Comparison of ENCODE assay signal across 23 cellular contexts in the genomic region with DNA sequence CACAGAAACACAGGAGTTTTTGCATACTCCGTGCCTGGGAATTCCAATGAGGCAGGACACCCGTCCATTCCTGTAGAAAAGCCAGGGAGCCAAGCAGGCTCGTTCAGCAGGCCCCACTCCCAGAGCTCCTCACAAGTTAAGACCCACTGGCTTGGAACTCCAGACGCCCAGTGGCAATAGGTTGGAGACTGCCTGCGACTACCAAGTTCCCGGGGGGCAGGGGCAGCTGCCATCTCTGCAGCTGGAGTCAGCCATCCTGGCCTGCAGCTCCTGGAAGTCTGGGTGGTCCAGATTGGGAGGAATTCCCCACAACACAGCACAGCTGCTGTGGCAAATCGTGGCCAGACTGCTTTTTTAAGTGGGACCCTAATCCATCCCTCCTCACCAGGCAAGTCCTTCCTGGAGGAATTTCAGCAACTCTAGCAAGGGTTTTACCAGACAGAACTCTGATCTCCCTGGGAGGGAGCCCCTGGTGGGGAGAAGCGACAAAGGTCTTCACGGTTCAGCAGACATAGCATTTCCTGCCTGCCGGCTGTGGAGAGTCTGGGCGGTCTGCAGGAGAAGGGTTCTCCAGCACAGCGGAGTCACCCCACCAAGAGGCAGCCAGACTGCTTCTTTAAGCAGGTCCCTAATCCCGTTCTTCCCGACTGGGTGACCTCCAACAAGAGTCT.
DNase-seq lines count a peak whose midpoint lies in the region; ATAC-seq, FAIRE-seq and TF ChIP-seq lines count a peak whose summit lies in the region.
"Had no signal": no experiment of that assay in that cellular context is flagged by ENCODE, and none has a peak within 500 bp of the region (broad histone marks: within the 10 kb centered on the region; RNA-seq: fewer than 3 reads in every experiment).

No MANE protein-coding gene starts in this region.

- ATAC-seq in GM12878: peak; percentile 45; the same call in 1 of the 3 replicates
- ATAC-seq in activated T-helper 17 cell treated with anti-CD3 and anti-CD28 coated beads, Interleukin-2, amount 50 U/mL, for 72 hours (replicated peaks): no peak
- ATAC-seq: activated CD8-positive, alpha-beta T cell treated with anti-CD3 and anti-CD28 coated beads for 36 hours; activated T-cell treated with anti-CD3 and anti-CD28 coated beads, Interleukin-2, amount 50 U/mL, for 72 hours; Right ventricle myocardium inferior had no signal

- DNase-seq in DMS 273 (lab: John Stamatoyannopoulos, UW; ENCODE audit: unreplicated experiment): peak; percentile 0
- DNase-seq in DMS 273 treated with DMSO at 0.1 percent for 48 hours (lab: John Stamatoyannopoulos, UW): no peak
- DNase-seq in GM12878 (ENCODE audit: low read depth, low spot score): no peak
- peak; percentile 39 for DNase-seq in left kidney (ENCODE audit: low read depth, low spot score)
- no peak for DNase-seq in tibial nerve (ENCODE audit: low spot score in 2 of 2)
- no peak for DNase-seq in foreskin fibroblast
- DNase-seq in midbrain (lab: John Stamatoyannopoulos, UW): no peak
- DNase-seq: 8988T; activated B cell treated with CpG ODN at 0.5 μM for 24 hours; activated CD8-positive, alpha-beta T cell treated with anti-CD3 and anti-CD28 coated beads for 36 hours; activated T-cell treated with anti-CD3 and anti-CD28 coated beads, Interleukin-2, amount 50 U/mL, for 72 hours; brain microvascular endothelial cell; IMR-90; MG63; naive B cell; NCI-H1930; NCI-H446 treated with DMSO at 0.1 percent for 48 hours; stimulated activated CD4-positive, alpha-beta T cell treated with anti-CD3 and anti-CD28 coated beads, Interleukin-4, amount 100 ng/mL, for 24 hours had no signal

- no TSS peak for BruUV-seq in GM12878 (replicated peaks; lab: Mats Ljungman, UMichigan)

- no peak overlapping the region for H3K4me2 ChIP-seq in GM12878 (ENCODE audit: control insufficient read depth, insufficient read depth)

- no peak overlapping the region for H3K4me3 ChIP-seq in GM12878
- H3K4me3 ChIP-seq in tibial nerve: no peak overlapping the region
- no peak overlapping the region for H3K4me3 ChIP-seq in foreskin fibroblast (ENCODE audit: low read depth in 1 of 2, low read length in 2 of 2)
- H3K4me3 ChIP-seq: coronary artery, MG63 had no signal

- no peak for TF ChIP-seq POLR2A in GM12878 (IDR thresholded peaks at IDR 0.05; ENCODE audit: low read depth, low read length)
- no peak for TF ChIP-seq POLR2A in tibial nerve (IDR thresholded peaks at IDR 0.05)

- RAD21 ChIA-PET in GM12878 (lab: Charles Lee; ENCODE audit: unreplicated experiment): no interaction called here

- SMC1A ChIA-PET in GM12878 (lab: Charles Lee; ENCODE audit: uncharacterized antibody, unreplicated experiment): no interaction called here

- CTCF ChIA-PET in GM12878 (lab: Yijun Ruan, JAX): interaction anchor here (0.8 kb wide), 1 partner anchor 14 kb away, joined by 3 read pairs; no protein-coding TSS in a partner anchor

- H3K36me3 ChIP-seq in GM12878 (ENCODE audit: control insufficient read depth in 2 of 2, insufficient read depth in 2 of 2, low read length in 1 of 2): no peaks in the 10 kb centered on the region
- no peaks in the 10 kb centered on the region for H3K36me3 ChIP-seq in tibial nerve
- H3K36me3 ChIP-seq: brain microvascular endothelial cell, MG63 had no signal

- H3K27ac ChIP-seq in GM12878 (ENCODE audit: control insufficient read depth, insufficient read depth): no peak overlapping the region
- no peak overlapping the region for H3K27ac ChIP-seq in tibial nerve
- H3K27ac ChIP-seq: brain microvascular endothelial cell, coronary artery had no signal

- TF ChIP-seq RAD21 in GM12878 (IDR thresholded peaks at IDR 0.05; ENCODE audit: insufficient read depth, low read depth, low read length): no peak

- H3K27me3 Mint-ChIP-seq in activated T-helper 17 cell treated with anti-CD3 and anti-CD28 coated beads, Interleukin-2, amount 50 U/mL, for 72 hours: no peaks in the 10 kb centered on the region
- H3K27me3 Mint-ChIP-seq: activated B cell treated with CpG ODN at 0.5 μM for 24 hours; activated CD8-positive, alpha-beta T cell treated with anti-CD3 and anti-CD28 coated beads for 36 hours; activated naive CD8-positive, alpha-beta T cell; naive B cell had no signal

- no peaks in the 10 kb centered on the region for H3K27me3 ChIP-seq in GM12878 (replicated peaks in 1 of 2; ENCODE audit: control insufficient read depth in 2 of 2, insufficient read depth in 2 of 2, low read length in 1 of 2)
- no peaks in the 10 kb centered on the region for H3K27me3 ChIP-seq in tibial nerve
- H3K27me3 ChIP-seq: brain microvascular endothelial cell, MG63 had no signal

- no peak overlapping the region for H2AFZ ChIP-seq in GM12878 (ENCODE audit: control insufficient read depth, low read depth, low read length)

- POLR2A ChIA-PET in GM12878 (lab: Charles Lee): no interaction called here

- in situ Hi-C loops in GM12878 (cut with MboI): no loop called here

- H3K4me3 Mint-ChIP-seq in activated T-helper 17 cell treated with anti-CD3 and anti-CD28 coated beads, Interleukin-2, amount 50 U/mL, for 72 hours: no peak overlapping the region
- H3K4me3 Mint-ChIP-seq: activated B cell treated with CpG ODN at 0.5 μM for 24 hours; activated CD8-positive, alpha-beta T cell treated with anti-CD3 and anti-CD28 coated beads for 36 hours; activated naive CD8-positive, alpha-beta T cell; activated T-cell treated with anti-CD3 and anti-CD28 coated beads, Interleukin-2, amount 50 U/mL, for 72 hours had no signal

- H3K4me1 Mint-ChIP-seq in activated T-helper 17 cell treated with anti-CD3 and anti-CD28 coated beads, Interleukin-2, amount 50 U/mL, for 72 hours: no peaks in the 10 kb centered on the region
- H3K4me1 Mint-ChIP-seq: activated B cell treated with CpG ODN at 0.5 μM for 24 hours, naive B cell had no signal

- no peaks in the 10 kb centered on the region for H4K20me1 ChIP-seq in GM12878 (ENCODE audit: control insufficient read depth, insufficient read depth)

- H3K9me3 Mint-ChIP-seq in activated T-helper 17 cell treated with anti-CD3 and anti-CD28 coated beads, Interleukin-2, amount 50 U/mL, for 72 hours: peaks cover 15% of the 10 kb centered on the region

- intact Hi-C loops in GM12878 (cut with micrococcal nuclease; ENCODE audit: unreplicated experiment): no loop called here

- no peaks in the 10 kb centered on the region for H3K79me2 ChIP-seq in GM12878 (ENCODE audit: control insufficient read depth, insufficient read depth, low read length)

- FAIRE-seq in GM12878 (lab: Jason Lieb, UNC): no peak
- FAIRE-seq: small intestine had no signal

- H3K9me3 ChIP-seq in GM12878 (replicated peaks; ENCODE audit: control insufficient read depth, insufficient read depth, low read length): no peaks in the 10 kb centered on the region
- H3K9me3 ChIP-seq in tibial nerve: peaks cover 0 to 4% (median 0%) of the 10 kb centered on the region in 4 donors
- H3K9me3 ChIP-seq: MG63 had no signal

- TF ChIP-seq CTCF in GM12878 (IDR thresholded peaks at IDR 0.05 in 2 of 3, conservative IDR thresholded peaks at IDR 0.05 in 1 of 3; ENCODE audit: control insufficient read depth in 2 of 3, extremely low read depth in 1 of 3, insufficient read depth in 1 of 3, low read depth in 3 of 3, low read length in 3 of 3) (no peak), tibial nerve (IDR thresholded peaks at IDR 0.05) (no peak), foreskin fibroblast (IDR thresholded peaks at IDR 0.05; ENCODE audit: low read depth, low read length) (no peak)

- H3K27ac Mint-ChIP-seq in activated T-helper 17 cell treated with anti-CD3 and anti-CD28 coated beads, Interleukin-2, amount 50 U/mL, for 72 hours: no peak overlapping the region
- H3K27ac Mint-ChIP-seq: activated B cell treated with CpG ODN at 0.5 μM for 24 hours; activated CD8-positive, alpha-beta T cell treated with anti-CD3 and anti-CD28 coated beads for 36 hours; activated naive CD8-positive, alpha-beta T cell; activated T-cell treated with anti-CD3 and anti-CD28 coated beads, Interleukin-2, amount 50 U/mL, for 72 hours had no signal

- H3K4me1 ChIP-seq in GM12878 (ENCODE audit: control insufficient read depth, insufficient read depth, low read length) (no peaks in the 10 kb centered on the region), tibial nerve (no peaks in the 10 kb centered on the region)

- WGBS in GM12878 (ENCODE audit: insufficient coverage, insufficient replicate concordance, low lambda C conversion rate, missing lambda C conversion rate): 18% methylated on average over 14 of the region's 14 CpGs
- WGBS in tibial nerve, 2 donors: 71 to 73% methylated on average over 11 to 13 of the region's 14 CpGs

- TF ChIP-seq EP300 in GM12878 (IDR thresholded peaks at IDR 0.05; ENCODE audit: borderline replicate concordance in 1 of 2, control insufficient read depth in 1 of 2, low read depth in 2 of 2, low read length in 2 of 2) (no peak), tibial nerve (IDR thresholded peaks at IDR 0.05) (no peak)

- H3K36me3 Mint-ChIP-seq in activated T-helper 17 cell treated with anti-CD3 and anti-CD28 coated beads, Interleukin-2, amount 50 U/mL, for 72 hours (ENCODE audit: low read depth): no peaks in the 10 kb centered on the region
- H3K36me3 Mint-ChIP-seq: activated naive CD8-positive, alpha-beta T cell; naive B cell had no signal

- no peak overlapping the region for H3K9ac ChIP-seq in GM12878 (ENCODE audit: control insufficient read depth, insufficient read depth, low read length)

TF ChIP-seq in GM12878, 131 proteins besides CTCF, POLR2A, EP300 and RAD21 (continues in another document):
- TF ChIP-seq CBX3 (IDR thresholded peaks at IDR 0.05; ENCODE audit: borderline replicate concordance, low read depth) (no peak), BCL11A (IDR thresholded peaks at IDR 0.05; ENCODE audit: low read depth, low read length) (no peak), BMI1 (IDR thresholded peaks at IDR 0.05; ENCODE audit: borderline replicate concordance) (no peak)

Comparison
In these comparisons a context has a peak if more than half of its experiments do, and no peak if none do; other contexts are left out.
1. DNase-seq: peak in DMS 273 (single experiment) and left kidney (single experiment); none in DMS 273 treated with DMSO at 0.1 percent for 48 hours (single experiment), GM12878 (single experiment), tibial nerve (0 of 2), foreskin fibroblast (0 of 2) and midbrain (single experiment).